ENCODE assay signal across 8 cellular contexts in genomic region chr2:235106874-235107639, GRCh38.
DNase-seq lines count a peak whose midpoint lies in the region; ATAC-seq and TF ChIP-seq lines count a peak whose summit lies in the region.

No MANE protein-coding gene starts in this region.

- no peaks in the 10 kb centered on the region for H3K36me3 ChIP-seq in heart right ventricle

- POLR2A ChIA-PET in activated CD8-positive, alpha-beta T cell treated with anti-CD3 and anti-CD28 coated beads for 36 hours (lab: Charles Lee), result no interaction called here

- ATAC-seq in activated CD8-positive, alpha-beta T cell treated with anti-CD3 and anti-CD28 coated beads for 36 hours, result no peak
- ATAC-seq in heart right ventricle, result peak; percentile 58 to 91 (median 82)
- ATAC-seq in GM18870 (IDR thresholded peaks at IDR 0.05; ENCODE audit: unreplicated experiment), result no peak
- ATAC-seq in GM21723 (IDR thresholded peaks at IDR 0.05; ENCODE audit: unreplicated experiment), result no peak

- peak; percentile 35 for TF ChIP-seq CTCF in activated CD8-positive, alpha-beta T cell treated with anti-CD3 and anti-CD28 coated beads for 36 hours (IDR thresholded peaks at IDR 0.05)
- TF ChIP-seq CTCF in heart right ventricle (IDR thresholded peaks at IDR 0.05) (peak; percentile 49 to 85 (median 67)), retinal pigment epithelial cell (conservative IDR thresholded peaks at IDR 0.05; ENCODE audit: low read depth, low read length) (peak; percentile 86)

- intact Hi-C loops in activated CD8-positive, alpha-beta T cell treated with anti-CD3 and anti-CD28 coated beads for 36 hours (cut with micrococcal nuclease), result no loop called here
- intact Hi-C loops in heart right ventricle (cut with DNase I), result loop anchor here in 9 of 10 donors (1.0 to 10.0 kb wide), 9 partner anchors 100 to 560 kb away; no protein-coding TSS in a partner anchor

- H3K4me3 ChIP-seq in heart right ventricle (no peak overlapping the region), retinal pigment epithelial cell (ENCODE audit: low read length) (no peak overlapping the region)

- H3K27me3 ChIP-seq in heart right ventricle, result no peaks in the 10 kb centered on the region

- no peaks in the 10 kb centered on the region for H3K27me3 Mint-ChIP-seq in activated CD8-positive, alpha-beta T cell treated with anti-CD3 and anti-CD28 coated beads for 36 hours

- H3K27ac ChIP-seq in heart right ventricle, result no peak overlapping the region

- H3K9me3 ChIP-seq in heart right ventricle, result no peaks in the 10 kb centered on the region

- CTCF ChIA-PET in activated CD8-positive, alpha-beta T cell treated with anti-CD3 and anti-CD28 coated beads for 36 hours (lab: Charles Lee), result interaction anchor here (0.7 to 2.4 kb wide), 6 partner anchors 11 to 562 kb away, joined by 3 to 8 read pairs (median 4); no protein-coding TSS in a partner anchor

- H3K4me1 ChIP-seq in heart right ventricle, result peaks cover 0 to 11% (median 3%) of the 10 kb centered on the region in 9 donors

- H3K27ac Mint-ChIP-seq in activated CD8-positive, alpha-beta T cell treated with anti-CD3 and anti-CD28 coated beads for 36 hours, result no peak overlapping the region

- 51 to 52% methylated on average over 10 of the region's 10 CpGs for WGBS in heart right ventricle, 2 donors

- no peaks in the 10 kb centered on the region for H3K9me3 Mint-ChIP-seq in activated CD8-positive, alpha-beta T cell treated with anti-CD3 and anti-CD28 coated beads for 36 hours

- H3K4me1 Mint-ChIP-seq in activated CD8-positive, alpha-beta T cell treated with anti-CD3 and anti-CD28 coated beads for 36 hours (ENCODE audit: low read depth), result no peaks in the 10 kb centered on the region

- H3K4me3 Mint-ChIP-seq in activated CD8-positive, alpha-beta T cell treated with anti-CD3 and anti-CD28 coated beads for 36 hours, result no peak overlapping the region

- DNase-seq in stimulated activated CD4-positive, alpha-beta T cell treated with anti-CD3 and anti-CD28 coated beads, Interleukin-15, amount 100 ng/mL, for 24 hours, result peak; percentile 24
- no peak for DNase-seq in stimulated activated CD4-positive, alpha-beta T cell treated with anti-CD3 and anti-CD28 coated beads, Interleukin-4, amount 100 ng/mL, for 24 hours
- DNase-seq in NCI-H1930 (lab: John Stamatoyannopoulos, UW) (peak; percentile 38 to 58), heart right ventricle (peak; percentile 51 to 69), retinal pigment epithelial cell (ENCODE audit: low read depth) (no peak)
- peak; percentile 49 for DNase-seq in activated CD8-positive, alpha-beta T cell treated with anti-CD3 and anti-CD28 coated beads for 36 hours

- no peaks in the 10 kb centered on the region for H3K36me3 Mint-ChIP-seq in activated CD8-positive, alpha-beta T cell treated with anti-CD3 and anti-CD28 coated beads for 36 hours (ENCODE audit: low read depth)

Comparison
In these comparisons a context has a peak if more than half of its experiments do, and no peak if none do; other contexts are left out.
1. DNase-seq: peak in stimulated activated CD4-positive, alpha-beta T cell treated with anti-CD3 and anti-CD28 coated beads, Interleukin-15, amount 100 ng/mL, for 24 hours (single experiment), NCI-H1930 (2 of 2), activated CD8-positive, alpha-beta T cell treated with anti-CD3 and anti-CD28 coated beads for 36 hours (single experiment) and heart right ventricle (2 of 2); none in stimulated activated CD4-positive, alpha-beta T cell treated with anti-CD3 and anti-CD28 coated beads, Interleukin-4, amount 100 ng/mL, for 24 hours (single experiment) and retinal pigment epithelial cell (single experiment).
2. ATAC-seq: peak in heart right ventricle (8 of 8); none in activated CD8-positive, alpha-beta T cell treated with anti-CD3 and anti-CD28 coated beads for 36 hours (single experiment), GM18870 (single experiment) and GM21723 (single experiment).
3. CTCF ChIP-seq: peak in every context shown above with its lines; median percentile 86 in retinal pigment epithelial cell; 67 in heart right ventricle; 35 in activated CD8-positive, alpha-beta T cell treated with anti-CD3 and anti-CD28 coated beads for 36 hours.